22 cellular contexts compared by ENCODE assay signal in genomic region chr19:31574251-31574973, GRCh38.
"Had no signal": no experiment of that assay in that cellular context is flagged by ENCODE, and none has a peak within 500 bp of the region (broad histone marks: within the 10 kb centered on the region; RNA-seq: fewer than 3 reads in every experiment).

No MANE protein-coding gene starts in this region.

- H3K27me3 Mint-ChIP-seq: memory B cell; naive B cell; stimulated activated naive B cell treated with anti-CD40 and anti-IgM and Interleukin-4, amounts not matched to agents 10 μg/mL and 1 μg/mL and 100 μg/mL, for 72 hours; stimulated activated naive CD8-positive, alpha-beta T cell treated with anti-CD3 and anti-CD28 coated beads, Interleukin-15, amount 100 ng/mL, for 72 hours had no signal

- H3K36me3 ChIP-seq: heart right ventricle, left ventricle myocardium inferior, lower lobe of right lung, tibial nerve, upper lobe of right lung, vagina had no signal

- H3K4me3 ChIP-seq: heart right ventricle, left ventricle myocardium inferior, lower lobe of right lung, psoas muscle, skin epidermis, testis, tibial nerve, upper lobe of right lung, vagina had no signal

- H3K9me3 Mint-ChIP-seq: nephron; stimulated activated naive CD8-positive, alpha-beta T cell treated with anti-CD3 and anti-CD28 coated beads, Interleukin-15, amount 100 ng/mL, for 72 hours had no signal

- H3K27ac ChIP-seq: heart right ventricle, left ventricle myocardium inferior, lower lobe of right lung, psoas muscle, skin epidermis, testis, tibial nerve, upper lobe of right lung, vagina had no signal

- H3K4me1 ChIP-seq: heart right ventricle, left ventricle myocardium inferior, lower lobe of right lung, psoas muscle, testis, tibial nerve, upper lobe of right lung, vagina had no signal

- H3K27me3 ChIP-seq: testis, tibial nerve, upper lobe of right lung, vagina had no signal

- DNase-seq: cerebellar nuclear complex; effector CD8-positive, alpha-beta T cell; heart right ventricle; left ventricle myocardium inferior; lower lobe of right lung; midbrain; naive B cell; psoas muscle; retina; stimulated activated CD4-positive, alpha-beta T cell treated with anti-CD3 and anti-CD28 coated beads, Interleukin-2, amount 100 ng/mL, for 24 hours; stimulated activated CD4-positive, alpha-beta T cell treated with anti-CD3 and anti-CD28 coated beads, Interleukin-4, amount 100 ng/mL, for 4 hours; stimulated activated naive B cell treated with anti-CD40 and anti-IgM and Interleukin-4, amounts not matched to agents 10 μg/mL and 1 μg/mL and 100 μg/mL, for 72 hours; stimulated activated naive CD8-positive, alpha-beta T cell treated with anti-CD3 and anti-CD28 coated beads, Interleukin-15, amount 100 ng/mL, for 72 hours; testis; upper lobe of right lung had no signal

- ATAC-seq: esophagus mucosa; heart right ventricle; lower lobe of right lung; psoas muscle; sciatic nerve; stimulated activated naive B cell treated with anti-CD40 and anti-IgM and Interleukin-4, amounts not matched to agents 10 μg/mL and 1 μg/mL and 100 μg/mL, for 72 hours; stimulated activated naive CD8-positive, alpha-beta T cell treated with anti-CD3 and anti-CD28 coated beads, Interleukin-15, amount 100 ng/mL, for 72 hours; upper lobe of right lung had no signal

- H3K4me1 Mint-ChIP-seq: memory B cell; naive B cell; nephron; stimulated activated naive B cell treated with anti-CD40 and anti-IgM and Interleukin-4, amounts not matched to agents 10 μg/mL and 1 μg/mL and 100 μg/mL, for 72 hours; stimulated activated naive CD8-positive, alpha-beta T cell treated with anti-CD3 and anti-CD28 coated beads, Interleukin-15, amount 100 ng/mL, for 72 hours had no signal

- H3K4me3 Mint-ChIP-seq: memory B cell; naive B cell; nephron; stimulated activated naive B cell treated with anti-CD40 and anti-IgM and Interleukin-4, amounts not matched to agents 10 μg/mL and 1 μg/mL and 100 μg/mL, for 72 hours; stimulated activated naive CD8-positive, alpha-beta T cell treated with anti-CD3 and anti-CD28 coated beads, Interleukin-15, amount 100 ng/mL, for 72 hours had no signal

- H3K36me3 Mint-ChIP-seq: memory B cell; naive B cell; stimulated activated naive B cell treated with anti-CD40 and anti-IgM and Interleukin-4, amounts not matched to agents 10 μg/mL and 1 μg/mL and 100 μg/mL, for 72 hours had no signal

- H3K27ac Mint-ChIP-seq: memory B cell; naive B cell; nephron; stimulated activated naive B cell treated with anti-CD40 and anti-IgM and Interleukin-4, amounts not matched to agents 10 μg/mL and 1 μg/mL and 100 μg/mL, for 72 hours; stimulated activated naive CD8-positive, alpha-beta T cell treated with anti-CD3 and anti-CD28 coated beads, Interleukin-15, amount 100 ng/mL, for 72 hours had no signal

- H3K9me3 ChIP-seq: heart right ventricle, left ventricle myocardium inferior, lower lobe of right lung, psoas muscle, testis, tibial nerve, upper lobe of right lung, vagina had no signal
